Comparison of ENCODE assay signal across 15 cellular contexts in genomic region chr16:2042171-2042570, GRCh38. TPM values are rescaled to one million over a fixed set of nuclear protein-coding genes. Genes with fewer than 3 reads are reported as not detected.
DNase-seq lines count a peak whose midpoint lies in the region; ATAC-seq and TF ChIP-seq lines count a peak whose summit lies in the region.
"Had no signal": no experiment of that assay in that cellular context is flagged by ENCODE, and none has a peak within 500 bp of the region (broad histone marks: within the 10 kb centered on the region; RNA-seq: fewer than 3 reads in every experiment).

No MANE protein-coding gene starts in this region.

- no peaks in the 10 kb centered on the region for H3K9me3 Mint-ChIP-seq in activated CD8-positive, alpha-beta memory T cell treated with anti-CD3 and anti-CD28 coated beads, Interleukin-2, amount 10 ng/mL, durations not matched to agents 7 days and 5 days (ENCODE audit: low read depth)
- H3K9me3 Mint-ChIP-seq: activated T-cell treated with anti-CD3 and anti-CD28 coated beads, Interleukin-2, amount 50 U/mL, for 24 hours; stimulated activated naive B cell treated with anti-CD40 and anti-IgM and Interleukin-4, amounts not matched to agents 10 μg/mL and 1 μg/mL and 100 μg/mL, for 72 hours had no signal

- no peak overlapping the region for H3K27ac Mint-ChIP-seq in activated CD8-positive, alpha-beta memory T cell treated with anti-CD3 and anti-CD28 coated beads, Interleukin-2, amount 10 ng/mL, durations not matched to agents 7 days and 5 days
- H3K27ac Mint-ChIP-seq: activated T-cell treated with anti-CD3 and anti-CD28 coated beads, Interleukin-2, amount 50 U/mL, for 24 hours; B cell; stimulated activated naive B cell treated with anti-CD40 and anti-IgM and Interleukin-4, amounts not matched to agents 10 μg/mL and 1 μg/mL and 100 μg/mL, for 72 hours had no signal

- H3K36me3 ChIP-seq in mucosa of descending colon (ENCODE audit: low read depth) (no peaks in the 10 kb centered on the region), gastroesophageal sphincter (peaks cover 0 to 40% of the 10 kb centered on the region in 2 donors)

- CTCF ChIA-PET in activated CD8-positive, alpha-beta memory T cell treated with anti-CD3 and anti-CD28 coated beads, Interleukin-2, amount 10 ng/mL, durations not matched to agents 7 days and 5 days (lab: Charles Lee), result interaction anchor here (0.9 kb wide), 1 partner anchor 20 kb away, joined by 3 read pairs; no protein-coding TSS in a partner anchor

- H3K9me3 ChIP-seq in mucosa of descending colon, result no peaks in the 10 kb centered on the region
- H3K9me3 ChIP-seq in gastroesophageal sphincter, result no peaks in the 10 kb centered on the region

- no peaks in the 10 kb centered on the region for H3K27me3 Mint-ChIP-seq in activated CD8-positive, alpha-beta memory T cell treated with anti-CD3 and anti-CD28 coated beads, Interleukin-2, amount 10 ng/mL, durations not matched to agents 7 days and 5 days
- H3K27me3 Mint-ChIP-seq: activated T-cell treated with anti-CD3 and anti-CD28 coated beads, Interleukin-2, amount 50 U/mL, for 24 hours; B cell had no signal

- H3K4me1 Mint-ChIP-seq in activated CD8-positive, alpha-beta memory T cell treated with anti-CD3 and anti-CD28 coated beads, Interleukin-2, amount 10 ng/mL, durations not matched to agents 7 days and 5 days, result peaks cover 9% of the 10 kb centered on the region

- H3K36me3 Mint-ChIP-seq in activated CD8-positive, alpha-beta memory T cell treated with anti-CD3 and anti-CD28 coated beads, Interleukin-2, amount 10 ng/mL, durations not matched to agents 7 days and 5 days, result no peaks in the 10 kb centered on the region

- no peak for TF ChIP-seq POLR2A in gastroesophageal sphincter (IDR thresholded peaks at IDR 0.05)

- WGBS in gastroesophageal sphincter (ENCODE audit: low coverage in 1 of 2), 2 donors, result no CpG with 5 or more reads among the region's 14 CpGs

- peak; percentile 86 for DNase-seq in DMS153 treated with DMSO at 0.1 percent for 48 hours (lab: John Stamatoyannopoulos, UW; ENCODE audit: unreplicated experiment)
- peak; percentile 92 for DNase-seq in NCI-H187 treated with DMSO at 0.1 percent for 48 hours (lab: John Stamatoyannopoulos, UW)
- peak; percentile 80 for DNase-seq in SHP77 treated with DMSO at 0.1 percent for 48 hours (lab: John Stamatoyannopoulos, UW)
- peak in 1 of 3 donors; percentile 70 for DNase-seq in mucosa of descending colon
- no peak for DNase-seq in activated CD8-positive, alpha-beta memory T cell treated with anti-CD3 and anti-CD28 coated beads, Interleukin-2, amount 10 ng/mL, durations not matched to agents 7 days and 5 days
- DNase-seq: activated T-cell treated with anti-CD3 and anti-CD28 coated beads, Interleukin-2, amount 50 U/mL, for 24 hours; anterior cingulate cortex; HCEC 1CT; stimulated activated CD4-positive, alpha-beta T cell treated with anti-CD3 and anti-CD28 coated beads, Interleukin-2, amount 100 ng/mL, for 24 hours; stimulated activated naive B cell treated with anti-CD40 and anti-IgM and Interleukin-4, amounts not matched to agents 10 μg/mL and 1 μg/mL and 100 μg/mL, for 72 hours had no signal

- TF ChIP-seq CTCF in mucosa of descending colon (IDR thresholded peaks at IDR 0.05) (no peak), gastroesophageal sphincter (IDR thresholded peaks at IDR 0.05) (no peak)

- H3K27me3 ChIP-seq in gastroesophageal sphincter, result no peaks in the 10 kb centered on the region

- TF ChIP-seq EP300 in gastroesophageal sphincter (IDR thresholded peaks at IDR 0.05), result no peak

- intact Hi-C loops in mucosa of descending colon (cut with DNase I, micrococcal nuclease), result no loop called here

- no peak overlapping the region for H3K4me3 ChIP-seq in mucosa of descending colon
- H3K4me3 ChIP-seq in gastroesophageal sphincter, result no peak overlapping the region

- peaks cover 64% of the 10 kb centered on the region for H3K4me1 ChIP-seq in mucosa of descending colon (ENCODE audit: low read depth)
- peaks cover 0 to 92% (median 59%) of the 10 kb centered on the region in 3 donors for H3K4me1 ChIP-seq in gastroesophageal sphincter

- no peak overlapping the region for H3K4me3 Mint-ChIP-seq in activated CD8-positive, alpha-beta memory T cell treated with anti-CD3 and anti-CD28 coated beads, Interleukin-2, amount 10 ng/mL, durations not matched to agents 7 days and 5 days
- H3K4me3 Mint-ChIP-seq: activated T-cell treated with anti-CD3 and anti-CD28 coated beads, Interleukin-2, amount 50 U/mL, for 24 hours; B cell; stimulated activated naive B cell treated with anti-CD40 and anti-IgM and Interleukin-4, amounts not matched to agents 10 μg/mL and 1 μg/mL and 100 μg/mL, for 72 hours had no signal

- H3K27ac ChIP-seq in gastroesophageal sphincter, result peak overlapping the region in 2 of 4 donors; percentile 1 to 56

- peak; percentile 36 for ATAC-seq in mucosa of descending colon
- no peak for ATAC-seq in SK-N-SH treated with all-trans-retinoic acid at 6 μM for 48 hours
- no peak for ATAC-seq in HG03025 (IDR thresholded peaks at IDR 0.05; ENCODE audit: low FRiP score, unreplicated experiment)
- no peak for ATAC-seq in gastroesophageal sphincter
- no peak for ATAC-seq in activated CD8-positive, alpha-beta memory T cell treated with anti-CD3 and anti-CD28 coated beads, Interleukin-2, amount 10 ng/mL, durations not matched to agents 7 days and 5 days
- ATAC-seq: stimulated activated naive B cell treated with anti-CD40 and anti-IgM and Interleukin-4, amounts not matched to agents 10 μg/mL and 1 μg/mL and 100 μg/mL, for 72 hours had no signal

TF ChIP-seq in SK-N-SH treated with all-trans-retinoic acid at 6 μM for 48 hours, 23 proteins besides CTCF, POLR2A, EP300 and RAD21:
- TF ChIP-seq SNAI2 (CRISPR knock-in tag; IDR thresholded peaks at IDR 0.05) (no peak), OSR1 (CRISPR knock-in tag; IDR thresholded peaks at IDR 0.05) (no peak), GLIS3 (CRISPR knock-in tag; IDR thresholded peaks at IDR 0.05) (no peak), RARB (CRISPR knock-in tag; IDR thresholded peaks at IDR 0.05) (no peak), ZNF565 (CRISPR knock-in tag; conservative IDR thresholded peaks at IDR 0.05; ENCODE audit: low read depth) (no peak), ESRRG (CRISPR knock-in tag; IDR thresholded peaks at IDR 0.05) (no peak), CREB5 (CRISPR knock-in tag; IDR thresholded peaks at IDR 0.05; ENCODE audit: low read depth) (no peak), ZNF8 (CRISPR knock-in tag; IDR thresholded peaks at IDR 0.05) (no peak)

RNA-seq across cellular contexts. Expression of gene NTHL1, which starts 5.5 kb away (rescaled TPM):
- total RNA-seq in mucosa of descending colon (10 to 100 TPM; 23.5 to 28.2 (median 24.5) TPM), gastroesophageal sphincter (10 to 100 TPM; 18.4 to 25.4 (median 21.6) TPM)
- total RNA-seq in activated CD8-positive, alpha-beta memory T cell treated with anti-CD3 and anti-CD28 coated beads, Interleukin-2, amount 10 ng/mL, durations not matched to agents 7 days and 5 days, result 10 to 100 TPM; 34.3 to 37.5 TPM

RNA-seq across cellular contexts. Expression of gene TSC2, which starts 5.6 kb away (rescaled TPM):
- 100 to 1,000 TPM; 140 to 161 (median 150) TPM for total RNA-seq in mucosa of descending colon
- 10 to 100 TPM; 36.3 to 78.8 (median 54.6) TPM for total RNA-seq in gastroesophageal sphincter
- 100 to 1,000 TPM; 101 to 115 TPM for total RNA-seq in activated CD8-positive, alpha-beta memory T cell treated with anti-CD3 and anti-CD28 coated beads, Interleukin-2, amount 10 ng/mL, durations not matched to agents 7 days and 5 days

RNA-seq across cellular contexts. Expression of gene NHERF2, which starts 15.5 kb away (rescaled TPM):
- total RNA-seq in mucosa of descending colon (10 to 100 TPM; 54.5 to 65.4 (median 60.0) TPM), gastroesophageal sphincter (100 to 1,000 TPM in 1 of 4 donors, 10 to 100 TPM in 3; 43.8 to 106 (median 63.8) TPM)
- total RNA-seq in activated CD8-positive, alpha-beta memory T cell treated with anti-CD3 and anti-CD28 coated beads, Interleukin-2, amount 10 ng/mL, durations not matched to agents 7 days and 5 days, result 1 to 10 TPM; 1.3 to 2.2 TPM

RNA-seq across cellular contexts. Expression of gene NPW, which starts 22.6 kb away (rescaled TPM):
- total RNA-seq in mucosa of descending colon (1 to 10 TPM in 1 of 3 donors, under 1 TPM in 2; 0.32 to 2.1 (median 0.60) TPM), gastroesophageal sphincter (not detected)
- total RNA-seq in activated CD8-positive, alpha-beta memory T cell treated with anti-CD3 and anti-CD28 coated beads, Interleukin-2, amount 10 ng/mL, durations not matched to agents 7 days and 5 days, result 1 to 10 TPM; 1.1 to 6.3 TPM
- total RNA-seq: osteoblast had no signal

RNA-seq across cellular contexts. Expression of gene ZNF598, which starts 32.5 kb away (rescaled TPM):
- total RNA-seq in mucosa of descending colon (10 to 100 TPM; 41.9 to 45.4 (median 42.4) TPM), gastroesophageal sphincter (10 to 100 TPM; 28.5 to 43.0 (median 34.6) TPM)
- 10 to 100 TPM; 76.2 to 94.5 TPM for total RNA-seq in activated CD8-positive, alpha-beta memory T cell treated with anti-CD3 and anti-CD28 coated beads, Interleukin-2, amount 10 ng/mL, durations not matched to agents 7 days and 5 days

Comparison
In these comparisons a context has a peak if more than half of its experiments do, and no peak if none do; other contexts are left out.
1. RNA of gene NHERF2, which starts 15.5 kb away (total RNA-seq): 43.8 to 106 TPM in gastroesophageal sphincter and 54.5 to 65.4 TPM in mucosa of descending colon; 1.3 to 2.2 TPM in activated CD8-positive, alpha-beta memory T cell treated with anti-CD3 and anti-CD28 coated beads, Interleukin-2, amount 10 ng/mL, durations not matched to agents 7 days and 5 days; every median in the first group is over 10 times any median in the second.